ENCODE assay signal across 1 cellular context in genomic region chr1:93909146-93910050, GRCh38.
TF ChIP-seq lines count a peak whose summit lies in the region.

GCLM (minus strand) TSS chr1:93909430; CDS start chr1:93909163, 267 bp downstream.

TF ChIP-seq in HepG2, 621 proteins besides CTCF, POLR2A, EP300 and RAD21 (continued from another document and continues in another):
- TF ChIP-seq MYPOP (CRISPR knock-in tag; IDR thresholded peaks at IDR 0.05) (no peak; the same call in 1 of the 2 replicates), HDAC6 (IDR thresholded peaks at IDR 0.05; ENCODE audit: low read depth, low read length) (no peak), NCOA5 (CRISPR knock-in tag; IDR thresholded peaks at IDR 0.05) (no peak), ZNF276 (CRISPR knock-in tag; IDR thresholded peaks at IDR 0.05; ENCODE audit: low read depth) (no peak; the same call in 1 of the 2 replicates), REXO4 (CRISPR knock-in tag; IDR thresholded peaks at IDR 0.05; ENCODE audit: borderline replicate concordance) (no peak), HCFC1 (IDR thresholded peaks at IDR 0.05; ENCODE audit: low read depth, low read length) (no peak), RCOR2 (CRISPR knock-in tag; IDR thresholded peaks at IDR 0.05) (no peak), MTERF4 (CRISPR knock-in tag; IDR thresholded peaks at IDR 0.05) (0 out of 2 replicates have a peak, but pooled peaks have one; percentile 10), ZNF674 (CRISPR knock-in tag; IDR thresholded peaks at IDR 0.05; ENCODE audit: low read depth) (peak; percentile 39; the same call in 1 of the 2 replicates), RORA (CRISPR knock-in tag; IDR thresholded peaks at IDR 0.05) (no peak), ZNF574 (CRISPR knock-in tag; IDR thresholded peaks at IDR 0.05) (peak; percentile 90), MTF1 (CRISPR knock-in tag; IDR thresholded peaks at IDR 0.05) (no peak), ONECUT2 (CRISPR knock-in tag; IDR thresholded peaks at IDR 0.05) (no peak), FOSL1 (CRISPR knock-in tag; IDR thresholded peaks at IDR 0.05; ENCODE audit: borderline replicate concordance) (no peak), ZNF446 (CRISPR knock-in tag; IDR thresholded peaks at IDR 0.05) (no peak), JDP2 (CRISPR knock-in tag; IDR thresholded peaks at IDR 0.05; ENCODE audit: borderline replicate concordance) (no peak), ZNF703 (CRISPR knock-in tag; IDR thresholded peaks at IDR 0.05; ENCODE audit: borderline replicate concordance) (no peak), FOXO4 (CRISPR knock-in tag; conservative IDR thresholded peaks at IDR 0.05) (no peak), NFYB (CRISPR knock-in tag; IDR thresholded peaks at IDR 0.05) (no peak; the same call in 1 of the 2 replicates), SP1 (IDR thresholded peaks at IDR 0.05) (no peak), SP1 (CRISPR knock-in tag; IDR thresholded peaks at IDR 0.05) (peak; percentile 41; the same call in 1 of the 2 replicates), HNF1B (CRISPR knock-in tag; IDR thresholded peaks at IDR 0.05) (peak; percentile 53; the same call in 1 of the 2 replicates), ZEB1 (IDR thresholded peaks at IDR 0.05; ENCODE audit: insufficient replicate concordance, low read depth) (no peak), YEATS4 (CRISPR knock-in tag; IDR thresholded peaks at IDR 0.05; ENCODE audit: borderline replicate concordance) (peak; percentile 85), SMARCC2 (IDR thresholded peaks at IDR 0.05) (no peak), ASH2L (IDR thresholded peaks at IDR 0.05; ENCODE audit: insufficient read length, low read depth, low read length) (peak; percentile 74), PRDM4 (CRISPR knock-in tag; IDR thresholded peaks at IDR 0.05; ENCODE audit: borderline replicate concordance) (no peak), CENPT (CRISPR knock-in tag; IDR thresholded peaks at IDR 0.05; ENCODE audit: low read depth) (no peak), HNF4A (CRISPR knock-in tag; IDR thresholded peaks at IDR 0.05) (no peak), IKZF5 (CRISPR knock-in tag; IDR thresholded peaks at IDR 0.05) (no peak; the same call in 1 of the 2 replicates), RARA (CRISPR knock-in tag; IDR thresholded peaks at IDR 0.05) (peak; percentile 31; the same call in 1 of the 2 replicates), ZNF513 (CRISPR knock-in tag; conservative IDR thresholded peaks at IDR 0.05) (no peak), ZNF512B (CRISPR knock-in tag; IDR thresholded peaks at IDR 0.05; ENCODE audit: borderline replicate concordance) (no peak), MXD3 (CRISPR knock-in tag; IDR thresholded peaks at IDR 0.05) (no peak), FUBP1 (CRISPR knock-in tag; IDR thresholded peaks at IDR 0.05; ENCODE audit: borderline replicate concordance) (no peak), ZNF510 (CRISPR knock-in tag; IDR thresholded peaks at IDR 0.05; ENCODE audit: low read depth) (no peak), ZNF30 (CRISPR knock-in tag; IDR thresholded peaks at IDR 0.05) (no peak), KLF12 (CRISPR knock-in tag; IDR thresholded peaks at IDR 0.05; ENCODE audit: borderline replicate concordance) (peak; percentile 53; the same call in 1 of the 2 replicates), ZNF274 (CRISPR knock-in tag; IDR thresholded peaks at IDR 0.05) (no peak), U2AF2 (IDR thresholded peaks at IDR 0.05; ENCODE audit: low read depth, low read length) (no peak), NR2F2 (IDR thresholded peaks at IDR 0.05; ENCODE audit: borderline replicate concordance, low read depth) (no peak)
